Comparison of ENCODE assay signal across 8 cellular contexts in genomic region chr13:107211073-107211472, GRCh38.
A peak's percentile ranks its signal among the peaks of the same experiment; 100 is the strongest.
DNase-seq lines count a peak whose midpoint lies in the region; ATAC-seq and TF ChIP-seq lines count a peak whose summit lies in the region.

No MANE protein-coding gene starts in this region.

- H3K27me3 ChIP-seq in BJ (ENCODE audit: control insufficient read depth, insufficient read depth, low read length) = no peaks in the 10 kb centered on the region

- ATAC-seq in GM18907 (IDR thresholded peaks at IDR 0.05; ENCODE audit: unreplicated experiment) (peak; percentile 99), HG03066 (IDR thresholded peaks at IDR 0.05; ENCODE audit: low read depth, unreplicated experiment) (peak; percentile 96), left colon (peak; percentile 98)

- DNase-seq in BJ (ENCODE audit: low read depth) (peak; percentile 23), NCI-H2029 (lab: John Stamatoyannopoulos, UW) (peak; percentile 70), T1000 (lab: John Stamatoyannopoulos, UW) (peak; percentile 36), cerebellum (ENCODE audit: low spot score) (peak; percentile 68), left colon (peak; percentile 57 to 77)
- peak in 2 of 3 experiments; percentile 6 to 50 for DNase-seq in stimulated activated CD4-positive, alpha-beta T cell treated with anti-CD3 and anti-CD28 coated beads, TNF-alpha, amount 100 ng/mL, for 24 hours (ENCODE audit: low read depth in 3 of 3)

- POLR2A ChIA-PET in BJ (lab: Charles Lee) = no interaction called here

- H3K36me3 ChIP-seq in BJ (ENCODE audit: control insufficient read depth, insufficient read depth, low read length) = no peaks in the 10 kb centered on the region

- intact Hi-C loops in left colon (cut with DNase I, micrococcal nuclease) = loop anchor here in 1 of 2 donors (10.0 kb wide), 1 partner anchor 944 kb away; no protein-coding TSS in a partner anchor

- no peak overlapping the region for H3K4me3 ChIP-seq in BJ (ENCODE audit: low read depth, low read length)

- CTCF ChIA-PET in BJ (lab: Yijun Ruan, JAX) = interaction anchor here (0.6 to 2.5 kb wide), 6 partner anchors 8 to 944 kb away, joined by 3 to 11 read pairs (median 7); no protein-coding TSS in a partner anchor

- peak; percentile 94 for TF ChIP-seq CTCF in BJ (IDR thresholded peaks at IDR 0.05; ENCODE audit: insufficient read depth, low read depth, low read length)
